In the genomic region with DNA sequence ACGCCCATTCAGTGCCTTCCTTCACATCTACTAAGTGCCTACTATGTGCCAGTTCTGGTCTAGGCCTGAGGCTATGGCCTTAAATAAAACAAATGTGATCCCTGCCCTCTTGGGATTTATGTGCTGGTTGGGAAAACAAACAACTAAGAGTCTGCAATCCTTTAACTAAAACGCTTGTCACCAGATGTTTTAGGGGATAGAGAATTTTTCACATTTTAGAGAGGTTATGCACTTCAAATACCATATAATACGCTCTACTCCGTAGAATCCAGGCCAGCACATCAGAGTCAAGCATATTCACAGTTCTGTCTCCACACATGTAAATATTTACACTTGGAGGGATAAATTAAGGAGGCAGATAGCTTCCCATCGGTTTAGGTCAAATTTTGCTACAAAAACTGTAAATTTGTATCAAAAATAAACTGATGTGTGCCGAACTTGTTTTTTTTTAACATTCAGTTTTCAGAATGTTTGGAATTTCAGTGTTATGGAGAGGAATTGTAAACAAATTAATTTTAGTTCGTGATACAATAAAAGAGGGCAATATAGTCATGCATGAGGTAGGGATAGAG, we compare ENCODE assay signal across 17 cellular contexts. TPM values are rescaled to one million over a fixed set of nuclear protein-coding genes. Genes with fewer than 3 reads are reported as not detected.
"Had no signal": no experiment of that assay in that cellular context is flagged by ENCODE, and none has a peak within 500 bp of the region (broad histone marks: within the 10 kb centered on the region; RNA-seq: fewer than 3 reads in every experiment).

No MANE protein-coding gene starts in this region.

- H3K9me3 ChIP-seq: ascending aorta, breast epithelium, gastrocnemius medialis, heart left ventricle, thyroid gland, vagina had no signal

- H3K4me1 ChIP-seq: ascending aorta, breast epithelium, gastrocnemius medialis, heart left ventricle, vagina had no signal

- H3K4me1 Mint-ChIP-seq: neural crest cell; stimulated activated effector memory CD8-positive, alpha-beta T cell treated with anti-CD3 and anti-CD28 coated beads, Interleukin-12 subunit alpha, Interleukin-12 subunit beta, amount 100 ng/mL, for 72 hours had no signal

- H3K27me3 ChIP-seq: ascending aorta, breast epithelium, gastrocnemius medialis, heart left ventricle, thyroid gland, vagina had no signal

- DNase-seq: activated CD4-positive, CD25-positive, alpha-beta regulatory T cell treated with anti-CD3 and anti-CD28 coated beads, Interleukin-2, amount 50 U/mL, for 72 hours; activated naive CD4-positive, alpha-beta T cell; cerebellar nuclear complex; dorsolateral prefrontal cortex; gastrocnemius medialis; heart left ventricle; left cardiac atrium; midbrain; thyroid gland had no signal

- H3K36me3 ChIP-seq: ascending aorta, breast epithelium, gastrocnemius medialis, heart left ventricle, thyroid gland, vagina had no signal

- H3K36me3 Mint-ChIP-seq: stimulated activated effector memory CD8-positive, alpha-beta T cell treated with anti-CD3 and anti-CD28 coated beads, Interleukin-12 subunit alpha, Interleukin-12 subunit beta, amount 100 ng/mL, for 72 hours had no signal

- H3K4me3 Mint-ChIP-seq: neural crest cell; stimulated activated effector memory CD8-positive, alpha-beta T cell treated with anti-CD3 and anti-CD28 coated beads, Interleukin-12 subunit alpha, Interleukin-12 subunit beta, amount 100 ng/mL, for 72 hours had no signal

- H3K9me3 Mint-ChIP-seq: neural crest cell; stimulated activated effector memory CD8-positive, alpha-beta T cell treated with anti-CD3 and anti-CD28 coated beads, Interleukin-12 subunit alpha, Interleukin-12 subunit beta, amount 100 ng/mL, for 72 hours had no signal

- H3K27ac ChIP-seq: ascending aorta, breast epithelium, dorsolateral prefrontal cortex, gastrocnemius medialis, heart left ventricle, thyroid gland, vagina had no signal

- H3K27ac Mint-ChIP-seq: stimulated activated effector memory CD8-positive, alpha-beta T cell treated with anti-CD3 and anti-CD28 coated beads, Interleukin-12 subunit alpha, Interleukin-12 subunit beta, amount 100 ng/mL, for 72 hours had no signal

- ATAC-seq: gastrocnemius medialis; heart left ventricle; left cardiac atrium; stimulated activated effector memory CD8-positive, alpha-beta T cell treated with anti-CD3 and anti-CD28 coated beads, Interleukin-12 subunit alpha, Interleukin-12 subunit beta, amount 100 ng/mL, for 72 hours had no signal

- H3K4me3 ChIP-seq: ascending aorta, breast epithelium, dorsolateral prefrontal cortex, gastrocnemius medialis, heart left ventricle, lung, thyroid gland, vagina had no signal

RNA-seq across cellular contexts. Expression of gene ADRA1B, which starts 22.0 kb away (rescaled TPM):
- total RNA-seq: activated CD8-positive, alpha-beta memory T cell treated with anti-CD3 and anti-CD28 coated beads for 36 hours; T-helper 1 cell treated with Interleukin-12 subunit alpha and Interleukin-12 subunit beta and Interleukin-4 antibody, amounts not matched to agents 30 ng/mL and 1 ng/mL, for 36 hours had no signal
